Comparison of ENCODE assay signal across 11 cellular contexts in the genomic region with DNA sequence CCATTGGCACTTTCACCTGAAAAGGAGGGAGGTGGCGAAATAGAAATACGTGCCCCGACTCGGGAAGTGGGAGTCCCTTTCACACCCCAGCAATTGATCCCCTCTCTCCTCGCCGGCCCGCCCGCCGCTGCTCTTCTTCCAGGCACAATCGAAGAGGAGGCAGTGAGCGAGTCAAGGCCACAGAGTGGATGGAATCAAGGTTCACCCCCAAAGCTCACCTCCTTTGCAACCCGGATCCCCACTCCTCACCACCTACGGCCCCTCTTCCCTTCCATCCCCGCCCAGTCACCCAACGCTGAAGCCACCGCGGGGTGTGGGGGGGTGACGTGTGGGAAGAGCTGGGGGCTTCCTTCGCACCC. TPM values are rescaled to one million over a fixed set of nuclear protein-coding genes. Genes with fewer than 3 reads are reported as not detected.
A peak's percentile ranks its signal among the peaks of the same experiment; 100 is the strongest.
DNase-seq lines count a peak whose midpoint lies in the region; ATAC-seq and TF ChIP-seq lines count a peak whose summit lies in the region.
"Had no signal": no experiment of that assay in that cellular context is flagged by ENCODE, and none has a peak within 500 bp of the region (broad histone marks: within the 10 kb centered on the region; RNA-seq: fewer than 3 reads in every experiment).

No MANE protein-coding gene starts in this region.

- TF ChIP-seq CTCF in GM10266 (IDR thresholded peaks at IDR 0.05; ENCODE audit: control insufficient read depth, insufficient read depth, low read depth, missing control alignments) = no peak

- no peak for DNase-seq in activated naive CD4-positive, alpha-beta T cell treated with anti-CD3 and anti-CD28 coated beads, Interleukin-2, amount 10 ng/mL, durations not matched to agents 7 days and 5 days
- no peak for DNase-seq in activated naive CD4-positive, alpha-beta T cell treated with anti-CD3 and anti-CD28 coated beads, Interleukin-2, amount 50 U/mL, for 16 hours
- no peak for DNase-seq in activated naive CD8-positive, alpha-beta T cell treated with anti-CD3 and anti-CD28 coated beads for 36 hours
- DNase-seq in iPS-NIHi11 (ENCODE audit: low spot score) = peak; percentile 18
- no peak for DNase-seq in stimulated activated naive CD8-positive, alpha-beta T cell treated with anti-CD3 and anti-CD28 coated beads, Interleukin-15, amount 100 ng/mL, for 72 hours
- DNase-seq in GM10266 (ENCODE audit: extremely low spot score) = no peak
- no peak for DNase-seq in NCI-H1092 treated with DMSO at 0.1 percent for 48 hours (lab: John Stamatoyannopoulos, UW)
- DNase-seq in middle frontal gyrus (ENCODE audit: extremely low spot score, low spot score) = no peak
- DNase-seq: AML-193, NCI-H774 had no signal

- H3K4me1 Mint-ChIP-seq in activated naive CD4-positive, alpha-beta T cell treated with anti-CD3 and anti-CD28 coated beads, Interleukin-2, amount 10 ng/mL, durations not matched to agents 7 days and 5 days = peaks cover 5% of the 10 kb centered on the region
- H3K4me1 Mint-ChIP-seq in activated naive CD8-positive, alpha-beta T cell treated with anti-CD3 and anti-CD28 coated beads for 36 hours = peaks cover 5% of the 10 kb centered on the region
- peaks cover 12% of the 10 kb centered on the region for H3K4me1 Mint-ChIP-seq in stimulated activated naive CD8-positive, alpha-beta T cell treated with anti-CD3 and anti-CD28 coated beads, Interleukin-15, amount 100 ng/mL, for 72 hours

- CTCF ChIA-PET in activated naive CD4-positive, alpha-beta T cell treated with anti-CD3 and anti-CD28 coated beads, Interleukin-2, amount 10 ng/mL, durations not matched to agents 7 days and 5 days (lab: Charles Lee) = no interaction called here

- H3K27me3 Mint-ChIP-seq in activated naive CD4-positive, alpha-beta T cell treated with anti-CD3 and anti-CD28 coated beads, Interleukin-2, amount 10 ng/mL, durations not matched to agents 7 days and 5 days = peaks cover 53% of the 10 kb centered on the region
- H3K27me3 Mint-ChIP-seq in activated naive CD8-positive, alpha-beta T cell treated with anti-CD3 and anti-CD28 coated beads for 36 hours = peaks cover 65% of the 10 kb centered on the region
- H3K27me3 Mint-ChIP-seq in stimulated activated naive CD8-positive, alpha-beta T cell treated with anti-CD3 and anti-CD28 coated beads, Interleukin-15, amount 100 ng/mL, for 72 hours = peaks cover 72% of the 10 kb centered on the region

- no peaks in the 10 kb centered on the region for H3K9me3 Mint-ChIP-seq in activated naive CD4-positive, alpha-beta T cell treated with anti-CD3 and anti-CD28 coated beads, Interleukin-2, amount 10 ng/mL, durations not matched to agents 7 days and 5 days
- no peaks in the 10 kb centered on the region for H3K9me3 Mint-ChIP-seq in activated naive CD8-positive, alpha-beta T cell treated with anti-CD3 and anti-CD28 coated beads for 36 hours
- H3K9me3 Mint-ChIP-seq in stimulated activated naive CD8-positive, alpha-beta T cell treated with anti-CD3 and anti-CD28 coated beads, Interleukin-15, amount 100 ng/mL, for 72 hours = no peaks in the 10 kb centered on the region

- H3K27ac Mint-ChIP-seq in activated naive CD4-positive, alpha-beta T cell treated with anti-CD3 and anti-CD28 coated beads, Interleukin-2, amount 10 ng/mL, durations not matched to agents 7 days and 5 days = no peak overlapping the region
- no peak overlapping the region for H3K27ac Mint-ChIP-seq in activated naive CD8-positive, alpha-beta T cell treated with anti-CD3 and anti-CD28 coated beads for 36 hours
- no peak overlapping the region for H3K27ac Mint-ChIP-seq in stimulated activated naive CD8-positive, alpha-beta T cell treated with anti-CD3 and anti-CD28 coated beads, Interleukin-15, amount 100 ng/mL, for 72 hours

- ATAC-seq in stimulated activated naive CD8-positive, alpha-beta T cell treated with anti-CD3 and anti-CD28 coated beads, Interleukin-15, amount 100 ng/mL, for 72 hours = peak; percentile 47
- ATAC-seq: HCT116 had no signal

- H3K36me3 Mint-ChIP-seq in activated naive CD4-positive, alpha-beta T cell treated with anti-CD3 and anti-CD28 coated beads, Interleukin-2, amount 10 ng/mL, durations not matched to agents 7 days and 5 days = no peaks in the 10 kb centered on the region
- H3K36me3 Mint-ChIP-seq in activated naive CD8-positive, alpha-beta T cell treated with anti-CD3 and anti-CD28 coated beads for 36 hours = no peaks in the 10 kb centered on the region

- peak overlapping the region; percentile 23 for H3K4me3 Mint-ChIP-seq in activated naive CD4-positive, alpha-beta T cell treated with anti-CD3 and anti-CD28 coated beads, Interleukin-2, amount 10 ng/mL, durations not matched to agents 7 days and 5 days
- H3K4me3 Mint-ChIP-seq in activated naive CD8-positive, alpha-beta T cell treated with anti-CD3 and anti-CD28 coated beads for 36 hours = peak overlapping the region; percentile 54
- H3K4me3 Mint-ChIP-seq in stimulated activated naive CD8-positive, alpha-beta T cell treated with anti-CD3 and anti-CD28 coated beads, Interleukin-15, amount 100 ng/mL, for 72 hours = peak overlapping the region; percentile 65 to 75

RNA-seq across cellular contexts. Expression of gene PLPPR5, which starts 0.8 kb away (rescaled TPM):
- total RNA-seq in activated naive CD8-positive, alpha-beta T cell treated with anti-CD3 and anti-CD28 coated beads for 36 hours = not detected
